ENCODE assay signal across 6 cellular contexts in genomic region chr19:35986664-35987570, GRCh38. TPM values are rescaled to one million over a fixed set of nuclear protein-coding genes. Genes with fewer than 3 reads are reported as not detected.
A peak's percentile ranks its signal among the peaks of the same experiment; 100 is the strongest.
DNase-seq lines count a peak whose midpoint lies in the region; ATAC-seq and TF ChIP-seq lines count a peak whose summit lies in the region.

No MANE protein-coding gene starts in this region.

- CTCF ChIA-PET in activated CD4-positive, alpha-beta memory T cell treated with anti-CD3 and anti-CD28 coated beads for 36 hours (lab: Charles Lee) = interaction anchor here (0.6 to 1.5 kb wide), 2 partner anchors 9 to 209 kb away, joined by 3 to 4 read pairs; no protein-coding TSS in a partner anchor

- H3K36me3 Mint-ChIP-seq in activated CD4-positive, alpha-beta memory T cell treated with anti-CD3 and anti-CD28 coated beads for 36 hours = no peaks in the 10 kb centered on the region

- peaks cover 3% of the 10 kb centered on the region for H3K4me1 Mint-ChIP-seq in activated CD4-positive, alpha-beta memory T cell treated with anti-CD3 and anti-CD28 coated beads for 36 hours (ENCODE audit: low read depth)

- DNase-seq in AG09309 (ENCODE audit: low read depth) = no peak
- DNase-seq in Kasumi-1 (lab: John Stamatoyannopoulos, UW) = peak; percentile 54 to 69
- peak; percentile 31 for DNase-seq in activated CD4-positive, alpha-beta memory T cell treated with anti-CD3 and anti-CD28 coated beads for 36 hours
- peak; percentile 79 for DNase-seq in islet precursor cell

- no peak for TF ChIP-seq CTCF in AG09309 (IDR thresholded peaks at IDR 0.05; ENCODE audit: control insufficient read depth, insufficient read depth, low read depth, low read length, missing control alignments)

- ATAC-seq in GM18498 (IDR thresholded peaks at IDR 0.05; ENCODE audit: unreplicated experiment) = no peak
- no peak for ATAC-seq in HG02642 (IDR thresholded peaks at IDR 0.05; ENCODE audit: poor library complexity, unreplicated experiment)

- peak overlapping the region; percentile 68 for H3K4me3 Mint-ChIP-seq in activated CD4-positive, alpha-beta memory T cell treated with anti-CD3 and anti-CD28 coated beads for 36 hours

- intact Hi-C loops in activated CD4-positive, alpha-beta memory T cell treated with anti-CD3 and anti-CD28 coated beads for 36 hours (cut with micrococcal nuclease) = no loop called here

- POLR2A ChIA-PET in activated CD4-positive, alpha-beta memory T cell treated with anti-CD3 and anti-CD28 coated beads for 36 hours (lab: Charles Lee) = no interaction called here

- peaks cover 5% of the 10 kb centered on the region for H3K9me3 Mint-ChIP-seq in activated CD4-positive, alpha-beta memory T cell treated with anti-CD3 and anti-CD28 coated beads for 36 hours

- peak overlapping the region; percentile 23 for H3K4me3 ChIP-seq in AG09309 (ENCODE audit: control insufficient read depth, low read depth, low read length)

- no peak overlapping the region for H3K27ac Mint-ChIP-seq in activated CD4-positive, alpha-beta memory T cell treated with anti-CD3 and anti-CD28 coated beads for 36 hours

- peaks cover 41% of the 10 kb centered on the region for H3K27me3 Mint-ChIP-seq in activated CD4-positive, alpha-beta memory T cell treated with anti-CD3 and anti-CD28 coated beads for 36 hours

RNA-seq across cellular contexts. Expression of gene SDHAF1, which starts 8.1 kb away (rescaled TPM):
- total RNA-seq in activated CD4-positive, alpha-beta memory T cell treated with anti-CD3 and anti-CD28 coated beads for 36 hours = 10 to 100 TPM; 15.8 to 18.9 TPM

RNA-seq across cellular contexts. Expression of gene SYNE4, which starts 21.7 kb away (rescaled TPM):
- 1 to 10 TPM; 2.0 to 2.9 TPM for total RNA-seq in activated CD4-positive, alpha-beta memory T cell treated with anti-CD3 and anti-CD28 coated beads for 36 hours

RNA-seq across cellular contexts. Expression of gene ALKBH6, which starts 27.1 kb away (rescaled TPM):
- 10 to 100 TPM; 40.9 to 44.7 TPM for total RNA-seq in activated CD4-positive, alpha-beta memory T cell treated with anti-CD3 and anti-CD28 coated beads for 36 hours

RNA-seq across cellular contexts. Expression of gene CLIP3, which starts 45.8 kb away (rescaled TPM):
- under 1 TPM; 0.12 to 0.44 TPM for total RNA-seq in activated CD4-positive, alpha-beta memory T cell treated with anti-CD3 and anti-CD28 coated beads for 36 hours

RNA-seq across cellular contexts. Expression of gene LRFN3, which starts 50.7 kb away (rescaled TPM):
- total RNA-seq in activated CD4-positive, alpha-beta memory T cell treated with anti-CD3 and anti-CD28 coated beads for 36 hours = 1 to 10 TPM; 8.7 to 9.1 TPM
